ENCODE assay signal across 1 cellular context in the genomic region with DNA sequence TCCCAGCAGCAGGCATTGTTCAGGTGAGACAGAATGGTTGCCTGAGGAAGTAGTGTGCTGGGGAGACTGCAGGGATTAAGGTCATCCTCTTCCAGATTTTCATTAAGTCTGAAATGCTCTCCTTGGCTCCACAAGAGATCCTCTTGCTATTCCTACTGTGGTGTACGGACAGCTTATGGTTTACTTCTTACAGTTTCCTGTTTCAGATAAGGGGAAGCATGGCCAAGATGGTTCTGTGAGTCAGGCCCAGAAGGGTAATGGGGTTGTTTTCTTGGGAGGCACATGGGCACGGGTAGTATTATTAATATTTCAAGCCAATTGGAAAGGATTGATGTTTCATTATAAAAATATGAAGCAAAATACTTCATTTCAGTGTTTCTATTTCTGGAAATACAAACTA.
TF ChIP-seq lines count a peak whose summit lies in the region.

No MANE protein-coding gene starts in this region.

TF ChIP-seq in A549, 52 proteins besides CTCF, POLR2A, EP300 and RAD21 (continued from another document):
- TF ChIP-seq, protein P1, sequence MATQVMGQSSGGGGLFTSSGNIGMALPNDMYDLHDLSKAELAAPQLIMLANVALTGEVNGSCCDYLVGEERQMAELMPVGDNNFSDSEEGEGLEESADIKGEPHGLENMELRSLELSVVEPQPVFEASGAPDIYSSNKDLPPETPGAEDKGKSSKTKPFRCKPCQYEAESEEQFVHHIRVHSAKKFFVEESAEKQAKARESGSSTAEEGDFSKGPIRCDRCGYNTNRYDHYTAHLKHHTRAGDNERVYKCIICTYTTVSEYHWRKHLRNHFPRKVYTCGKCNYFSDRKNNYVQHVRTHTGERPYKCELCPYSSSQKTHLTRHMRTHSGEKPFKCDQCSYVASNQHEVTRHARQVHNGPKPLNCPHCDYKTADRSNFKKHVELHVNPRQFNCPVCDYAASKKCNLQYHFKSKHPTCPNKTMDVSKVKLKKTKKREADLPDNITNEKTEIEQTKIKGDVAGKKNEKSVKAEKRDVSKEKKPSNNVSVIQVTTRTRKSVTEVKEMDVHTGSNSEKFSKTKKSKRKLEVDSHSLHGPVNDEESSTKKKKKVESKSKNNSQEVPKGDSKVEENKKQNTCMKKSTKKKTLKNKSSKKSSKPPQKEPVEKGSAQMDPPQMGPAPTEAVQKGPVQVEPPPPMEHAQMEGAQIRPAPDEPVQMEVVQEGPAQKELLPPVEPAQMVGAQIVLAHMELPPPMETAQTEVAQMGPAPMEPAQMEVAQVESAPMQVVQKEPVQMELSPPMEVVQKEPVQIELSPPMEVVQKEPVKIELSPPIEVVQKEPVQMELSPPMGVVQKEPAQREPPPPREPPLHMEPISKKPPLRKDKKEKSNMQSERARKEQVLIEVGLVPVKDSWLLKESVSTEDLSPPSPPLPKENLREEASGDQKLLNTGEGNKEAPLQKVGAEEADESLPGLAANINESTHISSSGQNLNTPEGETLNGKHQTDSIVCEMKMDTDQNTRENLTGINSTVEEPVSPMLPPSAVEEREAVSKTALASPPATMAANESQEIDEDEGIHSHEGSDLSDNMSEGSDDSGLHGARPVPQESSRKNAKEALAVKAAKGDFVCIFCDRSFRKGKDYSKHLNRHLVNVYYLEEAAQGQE (IDR thresholded peaks at IDR 0.05) = no peak
- TF ChIP-seq, protein P2, sequence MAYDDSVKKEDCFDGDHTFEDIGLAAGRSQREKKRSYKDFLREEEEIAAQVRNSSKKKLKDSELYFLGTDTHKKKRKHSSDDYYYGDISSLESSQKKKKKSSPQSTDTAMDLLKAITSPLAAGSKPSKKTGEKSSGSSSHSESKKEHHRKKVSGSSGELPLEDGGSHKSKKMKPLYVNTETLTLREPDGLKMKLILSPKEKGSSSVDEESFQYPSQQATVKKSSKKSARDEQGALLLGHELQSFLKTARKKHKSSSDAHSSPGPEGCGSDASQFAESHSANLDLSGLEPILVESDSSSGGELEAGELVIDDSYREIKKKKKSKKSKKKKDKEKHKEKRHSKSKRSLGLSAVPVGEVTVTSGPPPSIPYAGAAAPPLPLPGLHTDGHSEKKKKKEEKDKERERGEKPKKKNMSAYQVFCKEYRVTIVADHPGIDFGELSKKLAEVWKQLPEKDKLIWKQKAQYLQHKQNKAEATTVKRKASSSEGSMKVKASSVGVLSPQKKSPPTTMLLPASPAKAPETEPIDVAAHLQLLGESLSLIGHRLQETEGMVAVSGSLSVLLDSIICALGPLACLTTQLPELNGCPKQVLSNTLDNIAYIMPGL (CRISPR knock-in tag; IDR thresholded peaks at IDR 0.05; ENCODE audit: borderline replicate concordance) = no peak
